14 cellular contexts compared by ENCODE assay signal in the genomic region with DNA sequence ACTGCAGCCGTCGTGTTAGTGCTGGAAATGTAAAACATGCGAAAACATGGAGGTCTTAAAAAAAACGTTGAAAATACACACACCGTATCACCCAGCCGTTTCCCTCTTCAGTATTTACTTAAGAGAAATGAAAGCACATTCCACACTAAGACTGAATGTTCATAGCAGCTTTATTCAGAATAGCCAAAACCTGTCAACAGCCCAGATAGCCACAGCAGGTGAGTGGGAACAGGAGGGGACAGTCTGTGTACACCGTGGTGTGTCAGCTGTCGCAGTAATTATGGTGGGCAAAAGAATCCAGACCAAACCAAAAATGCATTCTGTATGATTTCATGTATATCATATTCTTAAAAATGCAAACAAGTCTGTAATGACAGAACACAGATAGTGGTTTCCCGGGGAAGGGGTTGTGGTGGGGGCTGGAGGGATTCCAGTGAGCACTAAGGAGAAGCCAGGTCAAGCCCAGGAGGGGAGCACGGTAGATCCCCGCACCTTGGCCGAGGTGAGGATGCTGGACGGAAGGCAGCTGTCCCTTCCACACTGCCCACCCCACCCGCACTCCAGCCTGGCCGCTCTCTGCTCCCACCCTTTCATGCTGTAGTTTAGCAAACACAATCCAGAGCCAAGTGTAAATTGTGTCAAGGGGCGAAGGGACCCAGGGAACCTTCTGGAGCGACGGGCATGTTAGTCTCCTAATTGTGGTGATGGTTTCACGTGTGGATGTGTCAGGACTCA.
DNase-seq lines count a peak whose midpoint lies in the region; ATAC-seq and TF ChIP-seq lines count a peak whose summit lies in the region.
"Had no signal": no experiment of that assay in that cellular context is flagged by ENCODE, and none has a peak within 500 bp of the region (broad histone marks: within the 10 kb centered on the region; RNA-seq: fewer than 3 reads in every experiment).

No MANE protein-coding gene starts in this region.

- H3K27me3 ChIP-seq in left ventricle myocardium inferior (ENCODE audit: low read depth), result no peaks in the 10 kb centered on the region
- H3K27me3 ChIP-seq in SJCRH30, result no peaks in the 10 kb centered on the region
- no peaks in the 10 kb centered on the region for H3K27me3 ChIP-seq in spleen (replicated peaks in 1 of 7)

- H3K4me1 ChIP-seq in left ventricle myocardium inferior (peaks cover 18% of the 10 kb centered on the region), SJCRH30 (peaks cover 17% of the 10 kb centered on the region), spleen (peaks cover 0 to 24% (median 10%) of the 10 kb centered on the region in 6 donors)
- H3K4me1 ChIP-seq: Caco-2 had no signal

- TF ChIP-seq POLR2A in spleen (IDR thresholded peaks at IDR 0.05), result no peak

- H3K9me3 ChIP-seq in left ventricle myocardium inferior (replicated peaks) (peaks cover 9% of the 10 kb centered on the region), SJCRH30 (replicated peaks) (no peaks in the 10 kb centered on the region), spleen (no peaks in the 10 kb centered on the region)
- H3K9me3 ChIP-seq: Caco-2 had no signal

- H3K27ac ChIP-seq in left ventricle myocardium inferior (replicated peaks), result no peak overlapping the region
- peak overlapping the region; percentile 84 for H3K27ac ChIP-seq in SJCRH30
- no peak overlapping the region for H3K27ac ChIP-seq in spleen
- H3K27ac ChIP-seq: 22Rv1 had no signal

- peak; percentile 23 for DNase-seq in Right ventricle myocardium superior
- no peak for DNase-seq in left ventricle myocardium inferior
- peak; percentile 73 to 76 for DNase-seq in SJCRH30
- DNase-seq in choroid plexus epithelial cell (ENCODE audit: low read depth), result peak; percentile 45
- peak; percentile 63 for DNase-seq in spleen
- no peak for DNase-seq in stimulated activated CD4-positive, alpha-beta T cell treated with anti-CD3 and anti-CD28 coated beads, Interleukin-15, amount 100 ng/mL, for 24 hours
- no peak for DNase-seq in T1000 (lab: John Stamatoyannopoulos, UW)
- DNase-seq: Caco-2, DND-41, GF-D8, HCEC 1CT, HFFc6 had no signal

- TF ChIP-seq CTCF in left ventricle myocardium inferior (IDR thresholded peaks at IDR 0.05; ENCODE audit: borderline replicate concordance) (no peak), choroid plexus epithelial cell (conservative IDR thresholded peaks at IDR 0.05; ENCODE audit: low read depth, low read length) (no peak), spleen (IDR thresholded peaks at IDR 0.05 in 8 of 11, conservative IDR thresholded peaks at IDR 0.05 in 3 of 11) (no peak)

- H3K4me3 ChIP-seq in left ventricle myocardium inferior (no peak overlapping the region), SJCRH30 (no peak overlapping the region), choroid plexus epithelial cell (ENCODE audit: low read depth, low read length) (no peak overlapping the region), spleen (no peak overlapping the region)

- intact Hi-C loops in Right ventricle myocardium superior (cut with DNase I), result loop anchor here (10.0 kb wide), 1 partner anchor 72 kb away; no protein-coding TSS in a partner anchor
- intact Hi-C loops in left ventricle myocardium inferior (cut with micrococcal nuclease), result no loop called here
- intact Hi-C loops in spleen (cut with DNase I; ENCODE audit: low total_unique reads), result no loop called here

- ATAC-seq in Right ventricle myocardium superior (ENCODE audit: poor library complexity), result no peak
- no peak for ATAC-seq in HG02763 (IDR thresholded peaks at IDR 0.05; ENCODE audit: unreplicated experiment)

- 91 to 95% (median 95%) methylated on average over 19 of the region's 19 CpGs for WGBS in spleen, 5 donors

- H3K36me3 ChIP-seq in left ventricle myocardium inferior (peaks cover 40% of the 10 kb centered on the region), SJCRH30 (no peaks in the 10 kb centered on the region), spleen (peaks cover 0 to 71% (median 16%) of the 10 kb centered on the region in 6 donors)

Comparison
In these comparisons a context has a peak if more than half of its experiments do, and no peak if none do; other contexts are left out.
1. DNase-seq: peak in Right ventricle myocardium superior (single experiment), SJCRH30 (2 of 2), choroid plexus epithelial cell (single experiment) and spleen (single experiment); none in left ventricle myocardium inferior (single experiment), stimulated activated CD4-positive, alpha-beta T cell treated with anti-CD3 and anti-CD28 coated beads, Interleukin-15, amount 100 ng/mL, for 24 hours (single experiment) and T1000 (single experiment).